ENCODE assay signal across 37 cellular contexts in genomic region chr6:6486595-6486994, GRCh38.
"Had no signal": no experiment of that assay in that cellular context is flagged by ENCODE, and none has a peak within 500 bp of the region (broad histone marks: within the 10 kb centered on the region; RNA-seq: fewer than 3 reads in every experiment).

No MANE protein-coding gene starts in this region.

- H3K27ac ChIP-seq: adrenal gland, breast epithelium, cardiac muscle cell, coronary artery, dorsolateral prefrontal cortex, WERI-Rb-1 had no signal

- H3K4me1 ChIP-seq: adrenal gland, breast epithelium had no signal

- H3K4me1 Mint-ChIP-seq: activated B cell treated with CpG ODN at 0.5 μM for 24 hours; activated CD4-positive, alpha-beta T cell treated with anti-CD3 and anti-CD28 coated beads for 36 hours; activated CD4-positive, alpha-beta T cell treated with anti-CD3 and anti-CD28 coated beads, Interleukin-2, amount 10 ng/mL, durations not matched to agents 24 days and 14 days; activated CD8-positive, alpha-beta memory T cell treated with anti-CD3 and anti-CD28 coated beads, Interleukin-2, amount 10 ng/mL, durations not matched to agents 7 days and 5 days; activated naive CD4-positive, alpha-beta T cell treated with anti-CD3 and anti-CD28 coated beads, Interleukin-2, amount 50 U/mL, for 24 hours; activated naive CD8-positive, alpha-beta T cell treated with anti-CD3 and anti-CD28 coated beads for 36 hours; activated naive CD8-positive, alpha-beta T cell treated with anti-CD3 and anti-CD28 coated beads, Interleukin-2, amount 50 U/mL, for 24 hours; brain; central memory CD8-positive, alpha-beta T cell; endodermal cell; T-helper 17 cell had no signal

- H3K27me3 Mint-ChIP-seq: activated B cell treated with CpG ODN at 0.5 μM for 24 hours; activated naive CD8-positive, alpha-beta T cell treated with anti-CD3 and anti-CD28 coated beads for 36 hours; dendritic cell treated with granulocyte-macrophage colony-stimulating factor and Interleukin-4, amounts not matched to agents 40 ng/mL and 50 ng/mL, for 4 days had no signal

- H3K4me3 ChIP-seq: adrenal gland, breast epithelium, cardiac muscle cell, coronary artery, dorsolateral prefrontal cortex had no signal

- H3K9me3 Mint-ChIP-seq: activated CD4-positive, alpha-beta memory T cell treated with anti-CD3 and anti-CD28 coated beads for 36 hours; activated CD4-positive, alpha-beta T cell treated with anti-CD3 and anti-CD28 coated beads, Interleukin-2, amount 10 ng/mL, durations not matched to agents 24 days and 14 days; activated naive CD4-positive, alpha-beta T cell treated with anti-CD3 and anti-CD28 coated beads for 36 hours; activated naive CD8-positive, alpha-beta T cell treated with anti-CD3 and anti-CD28 coated beads for 36 hours; activated naive CD8-positive, alpha-beta T cell treated with anti-CD3 and anti-CD28 coated beads, Interleukin-2, amount 50 U/mL, for 24 hours; activated T-helper 1 cell treated with anti-CD3 and anti-CD28 coated beads, Interleukin-12 subunit alpha, Interleukin-12 subunit beta, Interleukin-2, Interleukin-4 antibody, amounts not matched to agents 30 ng/mL and 10 ng/mL and 1 ng/mL, durations not matched to agents 14 hours and 24 hours and 36 hours; activated T-helper 2 cell treated with anti-CD3 and anti-CD28 coated beads, Interferon-gamma antibody, Interleukin-2, Interleukin-4, amounts not matched to agents 10 μg/mL and 5 μg/mL and 100 μg/mL, durations not matched to agents 14 hours and 24 hours and 36 hours; endodermal cell; T-helper 2 cell treated with Interferon-gamma antibody and Interleukin-4, amounts not matched to agents 5 μg/mL and 100 μg/mL, for 36 hours had no signal

- DNase-seq: activated B cell treated with CpG ODN at 0.5 μM for 24 hours; activated CD4-positive, alpha-beta memory T cell treated with anti-CD3 and anti-CD28 coated beads for 36 hours; activated CD4-positive, alpha-beta T cell treated with anti-CD3 and anti-CD28 coated beads for 36 hours; activated CD4-positive, alpha-beta T cell treated with anti-CD3 and anti-CD28 coated beads, Interleukin-2, amount 10 ng/mL, durations not matched to agents 24 days and 14 days; activated CD4-positive, CD25-positive, alpha-beta regulatory T cell treated with anti-CD3 and anti-CD28 coated beads, Interleukin-2, amount 50 U/mL, for 72 hours; activated CD8-positive, alpha-beta memory T cell treated with anti-CD3 and anti-CD28 coated beads, Interleukin-2, amount 10 ng/mL, durations not matched to agents 7 days and 5 days; activated CD8-positive, alpha-beta memory T cell treated with anti-CD3 and anti-CD28 coated beads, Interleukin-2, amount 50 U/mL, for 4 hours; activated CD8-positive, alpha-beta T cell treated with anti-CD3 and anti-CD28 coated beads, Interleukin-2, amount 10 ng/mL, durations not matched to agents 7 days and 5 days; activated effector memory CD4-positive, alpha-beta T cell treated with anti-CD3 and anti-CD28 coated beads, Interleukin-2, amount 50 U/mL, for 16 hours; activated naive CD4-positive, alpha-beta T cell treated with anti-CD3 and anti-CD28 coated beads for 36 hours; activated naive CD8-positive, alpha-beta T cell treated with anti-CD3 and anti-CD28 coated beads for 36 hours; activated naive CD8-positive, alpha-beta T cell treated with anti-CD3 and anti-CD28 coated beads, Interleukin-2, amount 50 U/mL, for 24 hours; activated T-cell treated with anti-CD3 and anti-CD28 coated beads, Interleukin-2, amount 50 U/mL, for 1 hour; activated T-cell treated with anti-CD3 and anti-CD28 coated beads, Interleukin-2, amount 50 U/mL, for 48 hours; adrenal gland; amygdala; aorta; dorsolateral prefrontal cortex; effector memory CD4-positive, alpha-beta T cell; endodermal cell; head of caudate nucleus; T-helper 1 cell; T-helper 17 cell; T1000; WERI-Rb-1 had no signal

- H3K36me3 Mint-ChIP-seq: activated CD4-positive, alpha-beta memory T cell treated with anti-CD3 and anti-CD28 coated beads for 36 hours; activated CD8-positive, alpha-beta memory T cell treated with anti-CD3 and anti-CD28 coated beads, Interleukin-2, amount 10 ng/mL, durations not matched to agents 7 days and 5 days; activated naive CD4-positive, alpha-beta T cell treated with anti-CD3 and anti-CD28 coated beads, Interleukin-2, amount 50 U/mL, for 24 hours; activated naive CD8-positive, alpha-beta T cell treated with anti-CD3 and anti-CD28 coated beads for 36 hours; brain had no signal

- H3K36me3 ChIP-seq: adrenal gland, breast epithelium, cardiac muscle cell, WERI-Rb-1 had no signal

- H3K4me3 Mint-ChIP-seq: activated B cell treated with CpG ODN at 0.5 μM for 24 hours; activated CD4-positive, alpha-beta memory T cell treated with anti-CD3 and anti-CD28 coated beads for 36 hours; activated CD4-positive, alpha-beta T cell treated with anti-CD3 and anti-CD28 coated beads for 36 hours; activated CD4-positive, alpha-beta T cell treated with anti-CD3 and anti-CD28 coated beads, Interleukin-2, amount 10 ng/mL, durations not matched to agents 24 days and 14 days; activated CD8-positive, alpha-beta memory T cell treated with anti-CD3 and anti-CD28 coated beads, Interleukin-2, amount 10 ng/mL, durations not matched to agents 7 days and 5 days; activated CD8-positive, alpha-beta T cell treated with anti-CD3 and anti-CD28 coated beads, Interleukin-2, amount 10 ng/mL, durations not matched to agents 7 days and 5 days; activated naive CD4-positive, alpha-beta T cell treated with anti-CD3 and anti-CD28 coated beads for 36 hours; activated naive CD4-positive, alpha-beta T cell treated with anti-CD3 and anti-CD28 coated beads, Interleukin-2, amount 50 U/mL, for 24 hours; activated naive CD8-positive, alpha-beta T cell treated with anti-CD3 and anti-CD28 coated beads for 36 hours; activated naive CD8-positive, alpha-beta T cell treated with anti-CD3 and anti-CD28 coated beads, Interleukin-2, amount 50 U/mL, for 24 hours; activated T-helper 1 cell treated with anti-CD3 and anti-CD28 coated beads, Interleukin-12 subunit alpha, Interleukin-12 subunit beta, Interleukin-2, Interleukin-4 antibody, amounts not matched to agents 30 ng/mL and 10 ng/mL and 1 ng/mL, durations not matched to agents 14 hours and 24 hours and 36 hours; brain; central memory CD8-positive, alpha-beta T cell; dendritic cell treated with granulocyte-macrophage colony-stimulating factor and Interleukin-4, amounts not matched to agents 40 ng/mL and 50 ng/mL, for 4 days; endodermal cell; T-helper 17 cell; T-helper 2 cell treated with Interferon-gamma antibody and Interleukin-4, amounts not matched to agents 5 μg/mL and 100 μg/mL, for 36 hours had no signal

- H3K27ac Mint-ChIP-seq: activated B cell treated with CpG ODN at 0.5 μM for 24 hours; activated CD4-positive, alpha-beta memory T cell treated with anti-CD3 and anti-CD28 coated beads for 36 hours; activated CD4-positive, alpha-beta T cell treated with anti-CD3 and anti-CD28 coated beads for 36 hours; activated CD4-positive, alpha-beta T cell treated with anti-CD3 and anti-CD28 coated beads, Interleukin-2, amount 10 ng/mL, durations not matched to agents 24 days and 14 days; activated CD8-positive, alpha-beta memory T cell treated with anti-CD3 and anti-CD28 coated beads, Interleukin-2, amount 10 ng/mL, durations not matched to agents 7 days and 5 days; activated CD8-positive, alpha-beta T cell treated with anti-CD3 and anti-CD28 coated beads, Interleukin-2, amount 10 ng/mL, durations not matched to agents 7 days and 5 days; activated naive CD4-positive, alpha-beta T cell treated with anti-CD3 and anti-CD28 coated beads for 36 hours; activated naive CD4-positive, alpha-beta T cell treated with anti-CD3 and anti-CD28 coated beads, Interleukin-2, amount 50 U/mL, for 24 hours; activated naive CD8-positive, alpha-beta T cell treated with anti-CD3 and anti-CD28 coated beads for 36 hours; activated naive CD8-positive, alpha-beta T cell treated with anti-CD3 and anti-CD28 coated beads, Interleukin-2, amount 50 U/mL, for 24 hours; activated T-helper 1 cell treated with anti-CD3 and anti-CD28 coated beads, Interleukin-12 subunit alpha, Interleukin-12 subunit beta, Interleukin-2, Interleukin-4 antibody, amounts not matched to agents 30 ng/mL and 10 ng/mL and 1 ng/mL, durations not matched to agents 14 hours and 24 hours and 36 hours; activated T-helper 2 cell treated with anti-CD3 and anti-CD28 coated beads, Interferon-gamma antibody, Interleukin-2, Interleukin-4, amounts not matched to agents 10 μg/mL and 5 μg/mL and 100 μg/mL, durations not matched to agents 14 hours and 24 hours and 36 hours; brain; dendritic cell treated with granulocyte-macrophage colony-stimulating factor and Interleukin-4, amounts not matched to agents 40 ng/mL and 50 ng/mL, for 4 days; endodermal cell; T-helper 17 cell; T-helper 2 cell treated with Interferon-gamma antibody and Interleukin-4, amounts not matched to agents 5 μg/mL and 100 μg/mL, for 36 hours had no signal

- H3K27me3 ChIP-seq: adrenal gland, breast epithelium, cardiac muscle cell had no signal

- H3K9me3 ChIP-seq: adrenal gland had no signal

- ATAC-seq: activated CD4-positive, alpha-beta T cell treated with anti-CD3 and anti-CD28 coated beads for 36 hours; activated CD8-positive, alpha-beta memory T cell treated with anti-CD3 and anti-CD28 coated beads, Interleukin-2, amount 10 ng/mL, durations not matched to agents 7 days and 5 days; activated CD8-positive, alpha-beta T cell treated with anti-CD3 and anti-CD28 coated beads, Interleukin-2, amount 10 ng/mL, durations not matched to agents 7 days and 5 days; activated naive CD8-positive, alpha-beta T cell treated with anti-CD3 and anti-CD28 coated beads, Interleukin-2, amount 50 U/mL, for 24 hours; esophagus mucosa; T-helper 17 cell had no signal

- FAIRE-seq: frontal cortex had no signal
